15 cellular contexts compared by ENCODE assay signal in the genomic region with DNA sequence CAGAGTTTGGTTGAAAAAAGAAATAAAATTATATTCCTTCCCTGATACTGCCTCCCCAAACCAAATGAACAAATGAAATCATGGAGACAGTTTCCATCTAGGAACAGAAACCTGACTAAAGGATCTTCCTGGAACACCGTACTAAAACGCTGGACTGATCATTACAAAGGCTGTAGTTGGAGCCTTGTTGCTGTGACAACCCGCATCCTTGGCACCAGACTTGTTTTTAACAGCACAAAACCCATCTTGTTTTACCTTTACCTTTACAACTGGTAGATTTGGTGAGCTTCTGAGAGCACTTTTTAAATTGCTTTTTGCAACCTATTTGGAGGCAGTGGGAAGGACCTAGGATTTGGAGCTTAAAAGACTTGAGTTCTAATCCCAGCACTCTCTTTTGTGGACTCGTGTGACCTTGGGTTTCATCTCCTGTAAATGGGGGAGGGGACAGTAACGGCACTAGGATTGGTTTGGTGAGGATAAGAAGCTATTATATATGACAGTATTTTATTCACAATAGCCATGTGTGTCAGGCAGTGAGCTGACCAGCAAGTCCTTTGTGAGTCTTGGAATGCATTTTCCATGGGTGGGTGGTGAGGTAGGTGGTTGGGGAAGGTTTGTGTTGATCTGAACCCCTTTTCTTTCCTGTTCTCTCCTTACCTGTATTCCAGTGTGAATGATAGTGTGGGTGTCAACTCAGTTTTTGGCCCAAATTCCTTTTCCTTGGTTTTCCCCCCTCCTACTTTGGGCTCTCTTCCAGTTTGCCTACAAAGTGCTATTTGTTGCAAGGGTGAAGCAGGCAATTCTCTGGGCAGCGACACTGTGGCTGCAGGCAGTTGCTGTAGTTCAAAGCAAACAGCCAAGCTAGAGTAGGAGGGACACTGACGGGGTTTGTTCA. TPM values are rescaled to one million over a fixed set of nuclear protein-coding genes. Genes with fewer than 3 reads are reported as not detected.
DNase-seq lines count a peak whose midpoint lies in the region; TF ChIP-seq lines count a peak whose summit lies in the region.
"Had no signal": no experiment of that assay in that cellular context is flagged by ENCODE, and none has a peak within 500 bp of the region (broad histone marks: within the 10 kb centered on the region; RNA-seq: fewer than 3 reads in every experiment).

No MANE protein-coding gene starts in this region.

- H3K27me3 ChIP-seq in neural progenitor cell (no peaks in the 10 kb centered on the region), Peyer's patch (no peaks in the 10 kb centered on the region)

- H3K27me3 Mint-ChIP-seq in neural progenitor cell (ENCODE audit: insufficient read depth, low read depth) (no peaks in the 10 kb centered on the region), endothelial cell (ENCODE audit: unreplicated experiment) (no peaks in the 10 kb centered on the region)
- H3K27me3 Mint-ChIP-seq: naive B cell had no signal

- H3K27ac ChIP-seq in neural progenitor cell (no peak overlapping the region), Peyer's patch (no peak overlapping the region)
- H3K27ac ChIP-seq: WERI-Rb-1 had no signal

- H3K27ac Mint-ChIP-seq in neural progenitor cell (no peak overlapping the region), endothelial cell (ENCODE audit: unreplicated experiment) (no peak overlapping the region)

- no peak overlapping the region for H3K4me3 ChIP-seq in neural progenitor cell
- no peak overlapping the region for H3K4me3 ChIP-seq in Peyer's patch

- peaks cover 98% of the 10 kb centered on the region for H3K79me2 ChIP-seq in neural progenitor cell (ENCODE audit: low read depth)

- no peak overlapping the region for H2AFZ ChIP-seq in neural progenitor cell (replicated peaks)

- H3K36me3 Mint-ChIP-seq in neural progenitor cell = no peaks in the 10 kb centered on the region
- no peaks in the 10 kb centered on the region for H3K36me3 Mint-ChIP-seq in endothelial cell (ENCODE audit: low read depth, unreplicated experiment)
- H3K36me3 Mint-ChIP-seq: naive B cell had no signal

- peaks cover 71% of the 10 kb centered on the region for H3K4me1 Mint-ChIP-seq in neural progenitor cell
- peaks cover 41% of the 10 kb centered on the region for H3K4me1 Mint-ChIP-seq in endothelial cell (ENCODE audit: unreplicated experiment)

- peak overlapping the region; percentile 25 for H3K4me3 Mint-ChIP-seq in neural progenitor cell
- H3K4me3 Mint-ChIP-seq in endothelial cell (ENCODE audit: unreplicated experiment) = no peak overlapping the region
- H3K4me3 Mint-ChIP-seq: naive B cell had no signal

- H3K9me3 ChIP-seq in neural progenitor cell (ENCODE audit: low read depth) = no peaks in the 10 kb centered on the region
- no peaks in the 10 kb centered on the region for H3K9me3 ChIP-seq in Peyer's patch

- peaks cover 9% of the 10 kb centered on the region for H3F3A ChIP-seq in neural progenitor cell (ENCODE audit: low read depth)

- H3K36me3 ChIP-seq in neural progenitor cell (no peaks in the 10 kb centered on the region), Peyer's patch (no peaks in the 10 kb centered on the region)
- H3K36me3 ChIP-seq: WERI-Rb-1 had no signal

- no peaks in the 10 kb centered on the region for H3K9me3 Mint-ChIP-seq in neural progenitor cell
- H3K9me3 Mint-ChIP-seq in endothelial cell (ENCODE audit: unreplicated experiment) = no peaks in the 10 kb centered on the region
- H3K9me3 Mint-ChIP-seq: naive B cell had no signal

- H3K4me1 ChIP-seq in neural progenitor cell (peaks cover 51% of the 10 kb centered on the region), Peyer's patch (no peaks in the 10 kb centered on the region)

- peaks cover 98% of the 10 kb centered on the region for H4K20me1 ChIP-seq in neural progenitor cell (ENCODE audit: low read depth)

- no peak for TF ChIP-seq CTCF in neural progenitor cell (IDR thresholded peaks at IDR 0.05)
- TF ChIP-seq CTCF in Peyer's patch (IDR thresholded peaks at IDR 0.05) = no peak
- no peak for TF ChIP-seq CTCF in endothelial cell (IDR thresholded peaks at IDR 0.05; ENCODE audit: unreplicated experiment)

- no peak for TF ChIP-seq POLR2A in Peyer's patch (IDR thresholded peaks at IDR 0.05)

- no peak overlapping the region for H3K4me2 ChIP-seq in neural progenitor cell

- DNase-seq in C1 segment of cervical spinal cord (lab: John Stamatoyannopoulos, UW) = peak in 12 of 14 donors; percentile 13 to 79 (median 58)
- DNase-seq in NCI-H2196 treated with DMSO at 0.1 percent for 48 hours (lab: John Stamatoyannopoulos, UW; ENCODE audit: unreplicated experiment) = peak; percentile 10
- DNase-seq in globus pallidus (ENCODE audit: low spot score) = peak; percentile 95
- DNase-seq in neural progenitor cell (ENCODE audit: low spot score) = no peak
- no peak for DNase-seq in stimulated activated naive CD4-positive, alpha-beta T cell (lab: John Stamatoyannopoulos, UW)
- no peak for DNase-seq in Peyer's patch
- no peak for DNase-seq in DMS 273 treated with DMSO at 0.1 percent for 48 hours (lab: John Stamatoyannopoulos, UW)
- DNase-seq in endothelial cell (ENCODE audit: low spot score) = no peak
- DNase-seq: activated gamma-delta T cell; Calu3; naive B cell; NCI-H1092; NCI-H2227 treated with DMSO at 0.1 percent for 48 hours; stimulated activated CD4-positive, alpha-beta T cell treated with anti-CD3 and anti-CD28 coated beads, Interleukin-2, amount 100 ng/mL, for 24 hours; WERI-Rb-1 had no signal

- no peak overlapping the region for H3K9ac ChIP-seq in neural progenitor cell

RNA-seq across cellular contexts. Expression of gene LRRC8D, which starts 12.6 kb away (rescaled TPM):
- 32.6 and 55.7 TPM in 2 replicates for total RNA-seq in neural progenitor cell (ENCODE audit: low replicate concordance)
- total RNA-seq in Peyer's patch = 100 to 1,000 TPM in 1 of 4 donors, 10 to 100 TPM in 3; 28.9 to 113 (median 58.8) TPM
- 33.9 TPM for total RNA-seq in endothelial cell (ENCODE audit: unreplicated experiment)

Comparison
In these comparisons a context has a peak if more than half of its experiments do, and no peak if none do; other contexts are left out.
1. DNase-seq: peak in C1 segment of cervical spinal cord (12 of 14), NCI-H2196 treated with DMSO at 0.1 percent for 48 hours (single experiment) and globus pallidus (single experiment); none in neural progenitor cell (single experiment), stimulated activated naive CD4-positive, alpha-beta T cell (0 of 6), Peyer's patch (0 of 3), DMS 273 treated with DMSO at 0.1 percent for 48 hours (single experiment) and endothelial cell (single experiment).